ENCODE assay signal across 1 cellular context in the genomic region with DNA sequence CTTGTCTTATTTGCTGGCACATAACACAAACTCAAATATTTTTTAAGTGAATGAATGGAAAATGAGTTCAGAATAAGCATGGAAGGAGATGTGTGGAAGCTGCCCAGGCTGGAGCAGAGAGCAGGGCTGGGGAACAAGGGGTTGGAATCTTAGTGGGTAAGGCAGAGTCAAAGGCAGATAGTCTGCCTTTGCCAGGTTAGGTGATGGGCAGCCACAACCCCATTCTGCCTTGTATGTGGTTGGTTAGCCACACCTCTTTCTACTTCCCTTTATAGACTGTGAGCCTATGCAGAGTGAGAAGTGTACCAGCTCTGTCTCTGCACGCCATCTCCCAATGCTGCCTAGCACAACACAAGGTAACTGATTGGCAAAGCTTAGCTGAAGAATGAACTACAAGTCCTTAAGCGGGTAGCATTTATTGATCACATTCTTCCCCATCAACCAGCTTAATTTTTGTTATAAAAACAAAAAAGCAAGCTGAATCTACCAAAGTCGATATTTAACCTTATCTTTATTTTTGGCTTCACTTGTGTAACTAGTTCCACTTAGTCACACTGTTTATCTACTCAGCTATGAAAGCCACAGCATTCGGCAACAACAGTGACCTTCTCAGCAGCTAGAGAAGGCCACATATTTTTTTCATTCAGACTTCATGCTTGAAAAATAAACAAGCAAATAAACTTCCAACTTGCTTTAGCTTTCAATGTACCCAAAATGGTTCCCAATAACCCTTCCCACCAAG.
TF ChIP-seq lines count a peak whose summit lies in the region.

No MANE protein-coding gene starts in this region.

TF ChIP-seq in GM12878, 131 proteins besides CTCF, POLR2A, EP300 and RAD21 (continued from another document):
- TF ChIP-seq, protein P1, sequence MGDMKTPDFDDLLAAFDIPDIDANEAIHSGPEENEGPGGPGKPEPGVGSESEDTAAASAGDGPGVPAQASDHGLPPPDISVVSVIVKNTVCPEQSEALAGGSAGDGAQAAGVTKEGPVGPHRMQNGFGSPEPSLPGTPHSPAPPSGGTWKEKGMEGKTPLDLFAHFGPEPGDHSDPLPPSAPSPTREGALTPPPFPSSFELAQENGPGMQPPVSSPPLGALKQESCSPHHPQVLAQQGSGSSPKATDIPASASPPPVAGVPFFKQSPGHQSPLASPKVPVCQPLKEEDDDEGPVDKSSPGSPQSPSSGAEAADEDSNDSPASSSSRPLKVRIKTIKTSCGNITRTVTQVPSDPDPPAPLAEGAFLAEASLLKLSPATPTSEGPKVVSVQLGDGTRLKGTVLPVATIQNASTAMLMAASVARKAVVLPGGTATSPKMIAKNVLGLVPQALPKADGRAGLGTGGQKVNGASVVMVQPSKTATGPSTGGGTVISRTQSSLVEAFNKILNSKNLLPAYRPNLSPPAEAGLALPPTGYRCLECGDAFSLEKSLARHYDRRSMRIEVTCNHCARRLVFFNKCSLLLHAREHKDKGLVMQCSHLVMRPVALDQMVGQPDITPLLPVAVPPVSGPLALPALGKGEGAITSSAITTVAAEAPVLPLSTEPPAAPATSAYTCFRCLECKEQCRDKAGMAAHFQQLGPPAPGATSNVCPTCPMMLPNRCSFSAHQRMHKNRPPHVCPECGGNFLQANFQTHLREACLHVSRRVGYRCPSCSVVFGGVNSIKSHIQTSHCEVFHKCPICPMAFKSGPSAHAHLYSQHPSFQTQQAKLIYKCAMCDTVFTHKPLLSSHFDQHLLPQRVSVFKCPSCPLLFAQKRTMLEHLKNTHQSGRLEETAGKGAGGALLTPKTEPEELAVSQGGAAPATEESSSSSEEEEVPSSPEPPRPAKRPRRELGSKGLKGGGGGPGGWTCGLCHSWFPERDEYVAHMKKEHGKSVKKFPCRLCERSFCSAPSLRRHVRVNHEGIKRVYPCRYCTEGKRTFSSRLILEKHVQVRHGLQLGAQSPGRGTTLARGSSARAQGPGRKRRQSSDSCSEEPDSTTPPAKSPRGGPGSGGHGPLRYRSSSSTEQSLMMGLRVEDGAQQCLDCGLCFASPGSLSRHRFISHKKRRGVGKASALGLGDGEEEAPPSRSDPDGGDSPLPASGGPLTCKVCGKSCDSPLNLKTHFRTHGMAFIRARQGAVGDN (IDR thresholded peaks at IDR 0.05): 0 out of 2 replicates have a peak, but pooled peaks have one; percentile 21
- TF ChIP-seq YY1 (IDR thresholded peaks at IDR 0.05; ENCODE audit: low read depth, low read length) (0 out of 2 replicates have a peak, but pooled peaks have one; percentile 12), IKZF2 (IDR thresholded peaks at IDR 0.05) (no peak), SREBF1 (IDR thresholded peaks at IDR 0.05; ENCODE audit: low read length) (no peak), PBX3 (IDR thresholded peaks at IDR 0.05; ENCODE audit: insufficient replicate concordance, low read depth, low read length) (peak; percentile 59)
- TF ChIP-seq, protein P2, sequence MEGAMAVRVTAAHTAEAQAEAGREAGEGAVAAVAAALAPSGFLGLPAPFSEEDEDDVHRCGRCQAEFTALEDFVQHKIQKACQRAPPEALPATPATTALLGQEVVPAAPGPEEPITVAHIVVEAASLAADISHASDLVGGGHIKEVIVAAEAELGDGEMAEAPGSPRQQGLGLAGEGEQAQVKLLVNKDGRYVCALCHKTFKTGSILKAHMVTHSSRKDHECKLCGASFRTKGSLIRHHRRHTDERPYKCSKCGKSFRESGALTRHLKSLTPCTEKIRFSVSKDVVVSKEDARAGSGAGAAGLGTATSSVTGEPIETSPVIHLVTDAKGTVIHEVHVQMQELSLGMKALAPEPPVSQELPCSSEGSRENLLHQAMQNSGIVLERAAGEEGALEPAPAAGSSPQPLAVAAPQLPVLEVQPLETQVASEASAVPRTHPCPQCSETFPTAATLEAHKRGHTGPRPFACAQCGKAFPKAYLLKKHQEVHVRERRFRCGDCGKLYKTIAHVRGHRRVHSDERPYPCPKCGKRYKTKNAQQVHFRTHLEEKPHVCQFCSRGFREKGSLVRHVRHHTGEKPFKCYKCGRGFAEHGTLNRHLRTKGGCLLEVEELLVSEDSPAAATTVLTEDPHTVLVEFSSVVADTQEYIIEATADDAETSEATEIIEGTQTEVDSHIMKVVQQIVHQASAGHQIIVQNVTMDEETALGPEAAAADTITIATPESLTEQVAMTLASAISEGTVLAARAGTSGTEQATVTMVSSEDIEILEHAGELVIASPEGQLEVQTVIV (IDR thresholded peaks at IDR 0.05; ENCODE audit: borderline replicate concordance, partially characterized antibody): no peak
- TF ChIP-seq, protein P3, sequence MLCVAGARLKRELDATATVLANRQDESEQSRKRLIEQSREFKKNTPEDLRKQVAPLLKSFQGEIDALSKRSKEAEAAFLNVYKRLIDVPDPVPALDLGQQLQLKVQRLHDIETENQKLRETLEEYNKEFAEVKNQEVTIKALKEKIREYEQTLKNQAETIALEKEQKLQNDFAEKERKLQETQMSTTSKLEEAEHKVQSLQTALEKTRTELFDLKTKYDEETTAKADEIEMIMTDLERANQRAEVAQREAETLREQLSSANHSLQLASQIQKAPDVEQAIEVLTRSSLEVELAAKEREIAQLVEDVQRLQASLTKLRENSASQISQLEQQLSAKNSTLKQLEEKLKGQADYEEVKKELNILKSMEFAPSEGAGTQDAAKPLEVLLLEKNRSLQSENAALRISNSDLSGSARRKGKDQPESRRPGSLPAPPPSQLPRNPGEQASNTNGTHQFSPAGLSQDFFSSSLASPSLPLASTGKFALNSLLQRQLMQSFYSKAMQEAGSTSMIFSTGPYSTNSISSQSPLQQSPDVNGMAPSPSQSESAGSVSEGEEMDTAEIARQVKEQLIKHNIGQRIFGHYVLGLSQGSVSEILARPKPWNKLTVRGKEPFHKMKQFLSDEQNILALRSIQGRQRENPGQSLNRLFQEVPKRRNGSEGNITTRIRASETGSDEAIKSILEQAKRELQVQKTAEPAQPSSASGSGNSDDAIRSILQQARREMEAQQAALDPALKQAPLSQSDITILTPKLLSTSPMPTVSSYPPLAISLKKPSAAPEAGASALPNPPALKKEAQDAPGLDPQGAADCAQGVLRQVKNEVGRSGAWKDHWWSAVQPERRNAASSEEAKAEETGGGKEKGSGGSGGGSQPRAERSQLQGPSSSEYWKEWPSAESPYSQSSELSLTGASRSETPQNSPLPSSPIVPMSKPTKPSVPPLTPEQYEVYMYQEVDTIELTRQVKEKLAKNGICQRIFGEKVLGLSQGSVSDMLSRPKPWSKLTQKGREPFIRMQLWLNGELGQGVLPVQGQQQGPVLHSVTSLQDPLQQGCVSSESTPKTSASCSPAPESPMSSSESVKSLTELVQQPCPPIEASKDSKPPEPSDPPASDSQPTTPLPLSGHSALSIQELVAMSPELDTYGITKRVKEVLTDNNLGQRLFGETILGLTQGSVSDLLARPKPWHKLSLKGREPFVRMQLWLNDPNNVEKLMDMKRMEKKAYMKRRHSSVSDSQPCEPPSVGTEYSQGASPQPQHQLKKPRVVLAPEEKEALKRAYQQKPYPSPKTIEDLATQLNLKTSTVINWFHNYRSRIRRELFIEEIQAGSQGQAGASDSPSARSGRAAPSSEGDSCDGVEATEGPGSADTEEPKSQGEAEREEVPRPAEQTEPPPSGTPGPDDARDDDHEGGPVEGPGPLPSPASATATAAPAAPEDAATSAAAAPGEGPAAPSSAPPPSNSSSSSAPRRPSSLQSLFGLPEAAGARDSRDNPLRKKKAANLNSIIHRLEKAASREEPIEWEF (IDR thresholded peaks at IDR 0.05; ENCODE audit: insufficient replicate concordance, low read depth, low read length): no peak
